ENCODE assay signal across 9 cellular contexts in the genomic region with DNA sequence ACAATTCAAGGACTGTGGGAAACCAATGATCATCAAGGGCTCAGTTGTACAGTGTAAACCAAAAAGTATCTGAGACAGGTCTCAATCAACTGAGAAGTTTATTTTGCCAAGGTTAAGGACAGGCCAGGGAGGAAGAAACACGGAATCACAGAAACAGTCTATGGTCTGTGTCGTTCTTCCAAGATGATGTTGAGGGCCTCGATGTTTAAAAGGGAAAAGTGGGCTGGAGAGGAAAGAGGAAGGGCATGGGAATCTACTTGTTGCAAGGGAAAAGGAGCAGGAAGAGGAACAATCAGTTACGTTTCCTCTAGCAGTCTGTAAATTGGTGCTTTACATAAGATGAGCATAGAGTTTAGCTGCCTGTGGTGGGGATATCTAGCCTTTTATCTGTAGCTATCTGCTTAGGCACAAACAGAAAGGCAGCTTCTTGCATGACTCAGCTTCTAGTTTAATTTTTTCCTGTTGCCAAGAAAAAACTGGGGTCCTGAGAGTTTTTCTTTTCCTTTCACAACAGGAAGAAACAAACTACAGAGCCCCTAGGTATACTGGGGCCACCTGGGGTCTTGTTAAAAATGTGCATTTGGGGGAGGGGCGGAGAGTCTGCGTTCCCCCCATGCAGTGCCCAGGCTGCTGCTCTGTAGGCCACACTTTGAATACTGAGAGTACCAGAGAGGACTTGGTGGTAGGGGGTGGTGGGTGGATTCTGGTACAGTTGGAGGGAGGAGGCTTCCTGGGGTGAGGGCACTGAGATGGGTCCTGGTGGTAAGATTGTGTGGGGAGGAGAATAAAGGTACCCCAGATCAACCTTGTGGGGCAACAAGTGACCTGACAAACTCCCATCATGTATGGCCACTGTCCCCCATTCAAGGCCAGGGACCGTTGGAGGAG. TPM values are rescaled to one million over a fixed set of nuclear protein-coding genes. Genes with fewer than 3 reads are reported as not detected.
A peak's percentile ranks its signal among the peaks of the same experiment; 100 is the strongest.
DNase-seq lines count a peak whose midpoint lies in the region; ATAC-seq and TF ChIP-seq lines count a peak whose summit lies in the region.
"Had no signal": no experiment of that assay in that cellular context is flagged by ENCODE, and none has a peak within 500 bp of the region (broad histone marks: within the 10 kb centered on the region; RNA-seq: fewer than 3 reads in every experiment).

No MANE protein-coding gene starts in this region.

- H3K4me2 ChIP-seq in OCI-LY7 (ENCODE audit: low read length), result peak overlapping the region; percentile 75

- intact Hi-C loops in OCI-LY7 (cut with micrococcal nuclease; ENCODE audit: unreplicated experiment), result no loop called here
- intact Hi-C loops in colonic mucosa (cut with DNase I), result loop anchor here (2.0 kb wide), 1 partner anchor 42 kb away; no protein-coding TSS in a partner anchor

- H3K9me3 ChIP-seq in OCI-LY7 (ENCODE audit: low read length), result no peaks in the 10 kb centered on the region
- no peaks in the 10 kb centered on the region for H3K9me3 ChIP-seq in colonic mucosa

- TF ChIP-seq CTCF in OCI-LY7 (conservative IDR thresholded peaks at IDR 0.05; ENCODE audit: low read length) (no peak), colonic mucosa (IDR thresholded peaks at IDR 0.05) (no peak)

- H3K9me2 ChIP-seq in OCI-LY7 (ENCODE audit: insufficient read depth, low read length), result no peaks in the 10 kb centered on the region

- DNase-seq in NOMO-1 (lab: John Stamatoyannopoulos, UW; ENCODE audit: unreplicated experiment in 2 of 2) (peak; percentile 4 to 29), NOMO-1 treated with dmso at 0.1 percent for 144 hours (lab: John Stamatoyannopoulos, UW; ENCODE audit: unreplicated experiment) (no peak), OCI-LY7 (ENCODE audit: low spot score) (peak; percentile 60), colonic mucosa (no peak)
- DNase-seq: NCI-H1436 treated with DMSO at 0.1 percent for 48 hours had no signal

- peak overlapping the region in 1 of 2 donors; percentile 80 for H3K9ac ChIP-seq in colonic mucosa (ENCODE audit: low read depth in 2 of 2, low read length in 2 of 2)
- no peak overlapping the region for H3K9ac ChIP-seq in rectal smooth muscle tissue (ENCODE audit: low read length)

- H3K36me3 ChIP-seq in OCI-LY7 (ENCODE audit: insufficient read depth, low read length), result no peaks in the 10 kb centered on the region
- no peaks in the 10 kb centered on the region for H3K36me3 ChIP-seq in colonic mucosa
- H3K36me3 ChIP-seq in rectal smooth muscle tissue (ENCODE audit: control insufficient read depth, insufficient read depth, low read length), result no peaks in the 10 kb centered on the region

- peak overlapping the region; percentile 55 for H3K4me3 ChIP-seq in OCI-LY7 (ENCODE audit: low read depth, low read length, poor library complexity, severe bottlenecking)
- no peak overlapping the region for H3K4me3 ChIP-seq in colonic mucosa
- H3K4me3 ChIP-seq in rectal smooth muscle tissue (ENCODE audit: low read length), result peak overlapping the region; percentile 7

- H3K79me2 ChIP-seq in OCI-LY7 (ENCODE audit: insufficient read depth, low read depth, low read length), result no peaks in the 10 kb centered on the region

- no peak for ATAC-seq in GM21619 (IDR thresholded peaks at IDR 0.05; ENCODE audit: unreplicated experiment)
- no peak for ATAC-seq in GM18511 (IDR thresholded peaks at IDR 0.05; ENCODE audit: unreplicated experiment)
- no peak for ATAC-seq in HG02678 (IDR thresholded peaks at IDR 0.05; ENCODE audit: unreplicated experiment)

- H4K20me1 ChIP-seq in OCI-LY7 (ENCODE audit: insufficient read depth, low read length), result no peaks in the 10 kb centered on the region

- peaks cover 77% of the 10 kb centered on the region for H3K4me1 ChIP-seq in OCI-LY7 (ENCODE audit: insufficient read depth, low read length, poor library complexity, severe bottlenecking)
- H3K4me1 ChIP-seq in colonic mucosa, result peaks cover 8% of the 10 kb centered on the region
- H3K4me1 ChIP-seq in rectal smooth muscle tissue (ENCODE audit: control insufficient read depth, insufficient read depth, low read length), result peaks cover 24% of the 10 kb centered on the region

- H3K27me3 ChIP-seq in colonic mucosa (no peaks in the 10 kb centered on the region), rectal smooth muscle tissue (ENCODE audit: control insufficient read depth, insufficient read depth, low read length) (no peaks in the 10 kb centered on the region)

- peak overlapping the region; percentile 73; the same call in 1 of the 2 replicates for H2AFZ ChIP-seq in OCI-LY7 (ENCODE audit: low read length)

- CTCF ChIA-PET in OCI-LY7 (lab: Charles Lee; ENCODE audit: unreplicated experiment), result interaction anchor here (0.5 to 0.6 kb wide), 3 partner anchors 35 to 111 kb away, joined by 3 read pairs; partner anchors contain the start of gene EZR

- H3K27ac ChIP-seq in OCI-LY7 (ENCODE audit: low read depth, low read length, poor library complexity, severe bottlenecking), result peak overlapping the region; percentile 74
- H3K27ac ChIP-seq in colonic mucosa, result peak overlapping the region; percentile 77
- H3K27ac ChIP-seq in rectal smooth muscle tissue (ENCODE audit: low read depth, low read length), result no peak overlapping the region

- POLR2A ChIA-PET in OCI-LY7 (lab: Charles Lee), result interaction anchor here (0.6 to 5.4 kb wide), 13 partner anchors 9 to 666 kb away, joined by 3 to 60 read pairs (median 5); no protein-coding TSS in a partner anchor

- no TSS peak for BruUV-seq in OCI-LY7 (replicated peaks; lab: Mats Ljungman, UMichigan)

RNA-seq across cellular contexts. Expression of gene EZR, which starts 35.3 kb away (rescaled TPM):
- 268 and 360 TPM in 2 replicates for total RNA-seq in OCI-LY7 (2014; rRNA removed; shearing (Covaris generic))
- total RNA-seq in OCI-LY7 (2022), result 415 and 440 TPM in 2 replicates
- total RNA-seq in colonic mucosa, result 100 to 1,000 TPM; 257 to 424 TPM

Comparison
In these comparisons a context has a peak if more than half of its experiments do, and no peak if none do; other contexts are left out.
1. DNase-seq: peak in NOMO-1 (2 of 2) and OCI-LY7 (single experiment); none in NOMO-1 treated with dmso at 0.1 percent for 144 hours (single experiment) and colonic mucosa (single experiment).